18 cellular contexts compared by ENCODE assay signal in genomic region chr5:178385472-178385853, GRCh38.
DNase-seq lines count a peak whose midpoint lies in the region; ATAC-seq and TF ChIP-seq lines count a peak whose summit lies in the region.
"Had no signal": no experiment of that assay in that cellular context is flagged by ENCODE, and none has a peak within 500 bp of the region (broad histone marks: within the 10 kb centered on the region; RNA-seq: fewer than 3 reads in every experiment).

No MANE protein-coding gene starts in this region.

- H3K18ac ChIP-seq in neuronal stem cell (ENCODE audit: low read length), result peak overlapping the region; percentile 39

- H3K9me3 ChIP-seq in Karpas-422 (ENCODE audit: low read length) (no peaks in the 10 kb centered on the region), neuronal stem cell (replicated peaks in 1 of 2; ENCODE audit: control insufficient read depth in 2 of 2, insufficient read depth in 1 of 2, low read depth in 1 of 2, low read length in 2 of 2) (peaks cover 0 to 2% of the 10 kb centered on the region in 2 donors)

- intact Hi-C loops in dendritic cell treated with granulocyte-macrophage colony-stimulating factor and Interleukin-4, amounts not matched to agents 40 ng/mL and 50 ng/mL, for 4 days (cut with micrococcal nuclease), result no loop called here

- no peak overlapping the region for H4K8ac ChIP-seq in neuronal stem cell (ENCODE audit: low read depth, low read length)

- peak overlapping the region; percentile 89 for H2AK5ac ChIP-seq in neuronal stem cell (ENCODE audit: low read depth, low read length)

- H3K9me3 Mint-ChIP-seq in GM23338, result no peaks in the 10 kb centered on the region
- H3K9me3 Mint-ChIP-seq in dendritic cell treated with granulocyte-macrophage colony-stimulating factor and Interleukin-4, amounts not matched to agents 40 ng/mL and 50 ng/mL, for 4 days, result no peaks in the 10 kb centered on the region
- H3K9me3 Mint-ChIP-seq: CD8-positive, alpha-beta memory T cell; neural progenitor cell; stimulated activated naive CD8-positive, alpha-beta T cell treated with anti-CD3 and anti-CD28 coated beads, Interleukin-15, amount 100 ng/mL, for 72 hours had no signal

- H3K23ac ChIP-seq in neuronal stem cell (ENCODE audit: low read depth, low read length, poor library complexity), result no peak overlapping the region

- H4K20me1 ChIP-seq in GM23338 (replicated peaks; ENCODE audit: insufficient read depth) (no peaks in the 10 kb centered on the region), Karpas-422 (ENCODE audit: insufficient read depth, low read depth, low read length) (no peaks in the 10 kb centered on the region)

- H3K79me1 ChIP-seq in neuronal stem cell (ENCODE audit: low read depth, low read length), result no peaks in the 10 kb centered on the region

- H3K9me2 ChIP-seq in GM23338 (ENCODE audit: insufficient read depth), result no peaks in the 10 kb centered on the region
- no peaks in the 10 kb centered on the region for H3K9me2 ChIP-seq in Karpas-422 (replicated peaks; ENCODE audit: insufficient read depth, low read length)

- H3F3A ChIP-seq in GM23338 (replicated peaks; ENCODE audit: low read depth), result no peaks in the 10 kb centered on the region

- no peaks in the 10 kb centered on the region; the same call in 2 of the 3 replicates for H3K36me3 Mint-ChIP-seq in GM23338 (ENCODE audit: low read depth)
- H3K36me3 Mint-ChIP-seq in dendritic cell treated with granulocyte-macrophage colony-stimulating factor and Interleukin-4, amounts not matched to agents 40 ng/mL and 50 ng/mL, for 4 days (ENCODE audit: low read depth), result no peaks in the 10 kb centered on the region
- H3K36me3 Mint-ChIP-seq: activated CD8-positive, alpha-beta memory T cell treated with anti-CD3 and anti-CD28 coated beads, Interleukin-2, amount 10 ng/mL, durations not matched to agents 7 days and 5 days; activated naive CD8-positive, alpha-beta T cell; CD8-positive, alpha-beta memory T cell; neural progenitor cell had no signal

- peaks cover 53% of the 10 kb centered on the region for H3K4me1 Mint-ChIP-seq in GM23338
- peaks cover 60% of the 10 kb centered on the region for H3K4me1 Mint-ChIP-seq in dendritic cell treated with granulocyte-macrophage colony-stimulating factor and Interleukin-4, amounts not matched to agents 40 ng/mL and 50 ng/mL, for 4 days (ENCODE audit: low read depth)
- H3K4me1 Mint-ChIP-seq: activated CD8-positive, alpha-beta memory T cell treated with anti-CD3 and anti-CD28 coated beads, Interleukin-2, amount 10 ng/mL, durations not matched to agents 7 days and 5 days; CD8-positive, alpha-beta memory T cell had no signal

- no peak overlapping the region for H2BK120ac ChIP-seq in neuronal stem cell (ENCODE audit: low read depth, low read length)

- H3K4me3 ChIP-seq in GM23338, result no peak overlapping the region
- H3K4me3 ChIP-seq in Karpas-422 (ENCODE audit: low read length), result no peak overlapping the region
- H3K4me3 ChIP-seq in neuronal stem cell (ENCODE audit: low read length in 2 of 2), result no peak overlapping the region
- H3K4me3 ChIP-seq: K562, neural progenitor cell had no signal

- no peaks in the 10 kb centered on the region; the same call in 1 of the 2 replicates for H3K4me1 ChIP-seq in GM23338 (ENCODE audit: insufficient read depth)
- H3K4me1 ChIP-seq in Karpas-422 (ENCODE audit: low read length), result no peaks in the 10 kb centered on the region
- peaks cover 17 to 31% of the 10 kb centered on the region in 2 donors for H3K4me1 ChIP-seq in neuronal stem cell (ENCODE audit: control insufficient read depth in 2 of 2, insufficient read depth in 1 of 2, low read depth in 1 of 2, low read length in 2 of 2)

- H3K4ac ChIP-seq in neuronal stem cell (ENCODE audit: low read length), result no peak overlapping the region

- no peak overlapping the region for H2BK15ac ChIP-seq in neuronal stem cell (ENCODE audit: low read length)

- DNase-seq in GM23338 (ENCODE audit: low spot score), result no peak
- peak; percentile 35 for DNase-seq in Karpas-422
- no peak for DNase-seq in neuronal stem cell (ENCODE audit: low spot score)
- DNase-seq in NCI-H2107 treated with DMSO at 0.1 percent for 48 hours (lab: John Stamatoyannopoulos, UW; ENCODE audit: unreplicated experiment), result no peak
- no peak for DNase-seq in ecto neural progenitor cell (ENCODE audit: low spot score)
- DNase-seq: activated CD8-positive, alpha-beta memory T cell treated with anti-CD3 and anti-CD28 coated beads, Interleukin-2, amount 10 ng/mL, durations not matched to agents 7 days and 5 days; caudate nucleus; CD8-positive, alpha-beta memory T cell; GF-D8; stimulated activated naive CD8-positive, alpha-beta T cell treated with anti-CD3 and anti-CD28 coated beads, Interleukin-15, amount 100 ng/mL, for 72 hours had no signal

- no peak overlapping the region for H3K4me3 Mint-ChIP-seq in GM23338
- H3K4me3 Mint-ChIP-seq in dendritic cell treated with granulocyte-macrophage colony-stimulating factor and Interleukin-4, amounts not matched to agents 40 ng/mL and 50 ng/mL, for 4 days, result no peak overlapping the region
- H3K4me3 Mint-ChIP-seq: activated CD8-positive, alpha-beta memory T cell treated with anti-CD3 and anti-CD28 coated beads, Interleukin-2, amount 10 ng/mL, durations not matched to agents 7 days and 5 days; activated naive CD8-positive, alpha-beta T cell; CD8-positive, alpha-beta memory T cell; neural progenitor cell; stimulated activated naive CD8-positive, alpha-beta T cell treated with anti-CD3 and anti-CD28 coated beads, Interleukin-15, amount 100 ng/mL, for 72 hours had no signal

- no peak overlapping the region for H4K91ac ChIP-seq in neuronal stem cell (ENCODE audit: low read depth, low read length, poor library complexity)

- no peak overlapping the region; the same call in 1 of the 2 replicates for H3K4me2 ChIP-seq in GM23338
- H3K4me2 ChIP-seq in Karpas-422 (ENCODE audit: low read depth, low read length, poor library complexity, severe bottlenecking), result no peak overlapping the region
- no peak overlapping the region for H3K4me2 ChIP-seq in neuronal stem cell (ENCODE audit: insufficient read depth, low read length, poor library complexity, severe bottlenecking)
- H3K4me2 ChIP-seq: neural progenitor cell had no signal

- H3K14ac ChIP-seq in neuronal stem cell (ENCODE audit: low read length), result no peak overlapping the region

- no peak overlapping the region for H3K27ac ChIP-seq in GM23338 (ENCODE audit: low read depth)
- H3K27ac ChIP-seq in Karpas-422 (ENCODE audit: low read length), result no peak overlapping the region
- no peak overlapping the region for H3K27ac ChIP-seq in neuronal stem cell (replicated peaks; ENCODE audit: low read length)
- H3K27ac ChIP-seq: neural progenitor cell had no signal

- H3K27me3 ChIP-seq in GM23338 (ENCODE audit: insufficient read depth) (no peaks in the 10 kb centered on the region), Karpas-422 (ENCODE audit: low read length) (no peaks in the 10 kb centered on the region), neuronal stem cell (ENCODE audit: control insufficient read depth in 3 of 3, insufficient read depth in 3 of 3, low read depth in 1 of 3, low read length in 3 of 3) (no peaks in the 10 kb centered on the region)
- H3K27me3 ChIP-seq: neural progenitor cell had no signal

- no peak for TF ChIP-seq CTCF in GM23338 (conservative IDR thresholded peaks at IDR 0.05; ENCODE audit: low read depth in 2 of 2)

- H3K27ac Mint-ChIP-seq in GM23338, result 0 out of 2 replicates have a peak overlapping the region, but pooled peaks have one; percentile 35
- peak overlapping the region; percentile 37 for H3K27ac Mint-ChIP-seq in dendritic cell treated with granulocyte-macrophage colony-stimulating factor and Interleukin-4, amounts not matched to agents 40 ng/mL and 50 ng/mL, for 4 days
- H3K27ac Mint-ChIP-seq: activated CD8-positive, alpha-beta memory T cell treated with anti-CD3 and anti-CD28 coated beads, Interleukin-2, amount 10 ng/mL, durations not matched to agents 7 days and 5 days; activated naive CD8-positive, alpha-beta T cell; CD8-positive, alpha-beta memory T cell; neural progenitor cell; stimulated activated naive CD8-positive, alpha-beta T cell treated with anti-CD3 and anti-CD28 coated beads, Interleukin-15, amount 100 ng/mL, for 72 hours had no signal

- H3K36me3 ChIP-seq in GM23338 (ENCODE audit: insufficient read depth), result no peaks in the 10 kb centered on the region
- no peaks in the 10 kb centered on the region for H3K36me3 ChIP-seq in Karpas-422 (ENCODE audit: insufficient read depth, low read length)
- no peaks in the 10 kb centered on the region for H3K36me3 ChIP-seq in neuronal stem cell (replicated peaks in 1 of 2; ENCODE audit: control insufficient read depth in 2 of 2, insufficient read depth in 2 of 2, low read length in 2 of 2)
- H3K36me3 ChIP-seq: neural progenitor cell had no signal

- peaks cover 5% of the 10 kb centered on the region for H3K27me3 Mint-ChIP-seq in GM23338 (ENCODE audit: insufficient read depth, low read depth, poor library complexity)
- peaks cover 12% of the 10 kb centered on the region for H3K27me3 Mint-ChIP-seq in dendritic cell treated with granulocyte-macrophage colony-stimulating factor and Interleukin-4, amounts not matched to agents 40 ng/mL and 50 ng/mL, for 4 days
- H3K27me3 Mint-ChIP-seq: stimulated activated naive CD8-positive, alpha-beta T cell treated with anti-CD3 and anti-CD28 coated beads, Interleukin-15, amount 100 ng/mL, for 72 hours had no signal

- H2BK12ac ChIP-seq in neuronal stem cell (ENCODE audit: low read length), result no peak overlapping the region

- ATAC-seq in GM23338 (no peak), HG03196 (IDR thresholded peaks at IDR 0.05; ENCODE audit: unreplicated experiment) (no peak)
- ATAC-seq: activated CD8-positive, alpha-beta memory T cell treated with anti-CD3 and anti-CD28 coated beads, Interleukin-2, amount 10 ng/mL, durations not matched to agents 7 days and 5 days; left lobe of liver; Right ventricle myocardium inferior; sciatic nerve; stimulated activated naive CD8-positive, alpha-beta T cell treated with anti-CD3 and anti-CD28 coated beads, Interleukin-15, amount 100 ng/mL, for 72 hours had no signal

- H3K9ac ChIP-seq in Karpas-422 (ENCODE audit: low read length), result no peak overlapping the region
- no peak overlapping the region for H3K9ac ChIP-seq in neuronal stem cell (ENCODE audit: low read depth, low read length, poor library complexity)
- H3K9ac ChIP-seq: neural progenitor cell had no signal

- H3K79me2 ChIP-seq in GM23338 (replicated peaks; ENCODE audit: insufficient read depth), result no peaks in the 10 kb centered on the region
- no peaks in the 10 kb centered on the region for H3K79me2 ChIP-seq in Karpas-422 (ENCODE audit: low read length)

- H2BK5ac ChIP-seq in neuronal stem cell (ENCODE audit: low read length), result no peak overlapping the region

- H2AFZ ChIP-seq in GM23338 (no peak overlapping the region), Karpas-422 (ENCODE audit: low read length) (no peak overlapping the region), neuronal stem cell (ENCODE audit: low read length) (no peak overlapping the region)
- H2AFZ ChIP-seq: neural progenitor cell had no signal

- WGBS in neuronal stem cell (ENCODE audit: extremely low coverage in 2 of 2, insufficient read length in 2 of 2, insufficient replicate concordance in 1 of 2), 2 donors, result no CpG with 5 or more reads among the region's 13 CpGs

TF ChIP-seq in GM23338, 12 proteins besides CTCF, POLR2A, EP300 and RAD21 (continues in another document):
- TF ChIP-seq CREB1 (CRISPR knock-in tag; IDR thresholded peaks at IDR 0.05; ENCODE audit: low read depth), result no peak
